In the genomic region with DNA sequence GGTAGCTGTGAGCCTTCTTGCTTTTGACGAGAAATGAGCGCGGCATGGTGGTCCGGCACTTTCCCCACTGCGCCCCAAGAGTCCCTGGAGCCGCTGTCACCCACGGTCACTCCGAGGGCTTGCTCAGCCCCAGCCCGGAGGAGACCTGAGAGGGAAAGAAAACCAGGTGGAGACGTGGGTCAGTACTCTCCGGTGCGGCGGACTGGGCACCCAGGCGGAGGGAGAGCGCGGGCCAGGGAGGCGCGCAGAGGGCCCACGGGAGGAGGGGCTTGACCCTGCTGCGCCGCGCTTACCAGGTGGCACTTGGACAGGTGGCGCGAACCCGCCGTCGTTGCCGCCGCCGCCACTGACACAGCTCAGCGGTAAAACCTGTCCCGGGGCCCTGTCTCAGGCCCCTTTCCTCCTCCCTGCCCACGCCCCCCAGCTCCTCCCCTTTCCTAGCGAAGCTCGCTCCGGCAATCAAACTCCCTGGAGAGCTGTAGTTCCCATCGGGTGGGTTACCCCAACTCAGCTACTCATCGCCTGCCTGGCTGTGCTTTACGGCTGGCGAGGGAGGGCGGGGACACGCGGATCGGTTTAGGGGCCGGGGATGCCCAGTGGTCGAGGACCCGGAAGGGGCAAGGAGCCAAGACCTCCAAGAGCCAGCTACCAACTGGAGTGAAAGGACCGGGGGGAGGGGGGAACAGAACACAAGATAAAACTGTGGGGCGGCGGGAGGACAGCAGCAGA, we compare ENCODE assay signal across 8 cellular contexts. TPM values are rescaled to one million over a fixed set of nuclear protein-coding genes. Genes with fewer than 3 reads are reported as not detected.
DNase-seq lines count a peak whose midpoint lies in the region; ATAC-seq and TF ChIP-seq lines count a peak whose summit lies in the region.

No MANE protein-coding gene starts in this region.

- no peaks in the 10 kb centered on the region for H3F3A ChIP-seq in smooth muscle cell (ENCODE audit: low read depth)

- peaks cover 50% of the 10 kb centered on the region for H3K4me1 ChIP-seq in smooth muscle cell (ENCODE audit: low read depth)
- H3K4me1 ChIP-seq in BE2C: no peaks in the 10 kb centered on the region

- H3K4me2 ChIP-seq in smooth muscle cell: peak overlapping the region; percentile 93

- H3K9ac ChIP-seq in smooth muscle cell (ENCODE audit: low read depth): no peak overlapping the region

- H3K27ac ChIP-seq in smooth muscle cell (ENCODE audit: low read depth): no peak overlapping the region

- H3K27me3 ChIP-seq in smooth muscle cell (ENCODE audit: low read depth) (peaks cover 100% of the 10 kb centered on the region), BE2C (peaks cover 93% of the 10 kb centered on the region)

- no peaks in the 10 kb centered on the region for H3K79me2 ChIP-seq in smooth muscle cell (ENCODE audit: low read depth)

- H2AFZ ChIP-seq in smooth muscle cell (ENCODE audit: low read depth): no peak overlapping the region

- peaks cover 12% of the 10 kb centered on the region for H3K9me3 Mint-ChIP-seq in glutamatergic neuron (ENCODE audit: unreplicated experiment)

- DNase-seq in NCI-H146 treated with DMSO at 0.1 percent for 48 hours (lab: John Stamatoyannopoulos, UW; ENCODE audit: unreplicated experiment): peak; percentile 57
- peak; percentile 55 to 78 for DNase-seq in activated CD4-positive, alpha-beta T cell treated with anti-CD3 and anti-CD28 coated beads, Interleukin-2, amount 50 U/mL, for 24 hours (ENCODE audit: low read depth in 1 of 2, low spot score in 1 of 2)
- peak; percentile 39 for DNase-seq in glutamatergic neuron
- no peak for DNase-seq in smooth muscle cell (lab: John Stamatoyannopoulos, UW; ENCODE audit: unreplicated experiment)
- DNase-seq in BE2C: no peak
- no peak for DNase-seq in NCI-H446 treated with DMSO at 0.1 percent for 48 hours (lab: John Stamatoyannopoulos, UW)

- peaks cover 34% of the 10 kb centered on the region for H3K27me3 Mint-ChIP-seq in glutamatergic neuron (ENCODE audit: unreplicated experiment)

- ATAC-seq in GM19043 (IDR thresholded peaks at IDR 0.05; ENCODE audit: low read depth, unreplicated experiment) (peak; percentile 5), GM21576 (IDR thresholded peaks at IDR 0.05; ENCODE audit: unreplicated experiment) (no peak)

- H3K4me3 Mint-ChIP-seq in glutamatergic neuron (ENCODE audit: unreplicated experiment): peak overlapping the region; percentile 86

- TF ChIP-seq CTCF in glutamatergic neuron (IDR thresholded peaks at IDR 0.05; ENCODE audit: partially characterized antibody, unreplicated experiment) (no peak), smooth muscle cell (IDR thresholded peaks at IDR 0.05; ENCODE audit: borderline replicate concordance, insufficient read depth, poor library complexity, severe bottlenecking) (no peak), BE2C (IDR thresholded peaks at IDR 0.05; ENCODE audit: low read depth, low read length) (no peak)

- H3K9me3 ChIP-seq in smooth muscle cell (replicated peaks; ENCODE audit: low read depth) (no peaks in the 10 kb centered on the region), BE2C (no peaks in the 10 kb centered on the region)

- no peak overlapping the region for H3K27ac Mint-ChIP-seq in glutamatergic neuron (ENCODE audit: unreplicated experiment)

- peaks cover 11% of the 10 kb centered on the region for H3K36me3 Mint-ChIP-seq in glutamatergic neuron (ENCODE audit: unreplicated experiment)

- H3K4me3 ChIP-seq in smooth muscle cell (peak overlapping the region; percentile 54), BE2C (ENCODE audit: low read depth, low read length) (no peak overlapping the region)

- peaks cover 13% of the 10 kb centered on the region for H3K4me1 Mint-ChIP-seq in glutamatergic neuron (ENCODE audit: low read depth, unreplicated experiment)

- WGBS in smooth muscle cell (ENCODE audit: low lambda C conversion rate): 2% methylated on average over 36 of the region's 50 CpGs

- peaks cover 11% of the 10 kb centered on the region for H4K20me1 ChIP-seq in smooth muscle cell (ENCODE audit: low read depth)

- H3K36me3 ChIP-seq in smooth muscle cell (ENCODE audit: low read depth) (no peaks in the 10 kb centered on the region), BE2C (no peaks in the 10 kb centered on the region)

RNA-seq across cellular contexts. Expression of a gene that starts 3.1 kb away (rescaled TPM):
- total RNA-seq in glutamatergic neuron (ENCODE audit: unreplicated experiment): not detected
- total RNA-seq in smooth muscle cell: 0.13 and 0.40 TPM in 2 replicates
- not detected in 2 replicates for polyA plus RNA-seq in smooth muscle cell
- polyA plus RNA-seq in BE2C (2012; ENCODE audit: insufficient read depth, insufficient read length, low read depth): not detected

Comparison
In these comparisons a context has a peak if more than half of its experiments do, and no peak if none do; other contexts are left out.
1. DNase-seq: peak in NCI-H146 treated with DMSO at 0.1 percent for 48 hours (single experiment), activated CD4-positive, alpha-beta T cell treated with anti-CD3 and anti-CD28 coated beads, Interleukin-2, amount 50 U/mL, for 24 hours (2 of 2) and glutamatergic neuron (single experiment); none in smooth muscle cell (single experiment), BE2C (single experiment) and NCI-H446 treated with DMSO at 0.1 percent for 48 hours (single experiment).